ENCODE assay signal across 37 cellular contexts in genomic region chr7:1602386-1602785, GRCh38. TPM values are rescaled to one million over a fixed set of nuclear protein-coding genes. Genes with fewer than 3 reads are reported as not detected.
"Had no signal": no experiment of that assay in that cellular context is flagged by ENCODE, and none has a peak within 500 bp of the region (broad histone marks: within the 10 kb centered on the region; RNA-seq: fewer than 3 reads in every experiment).

No MANE protein-coding gene starts in this region.

- H3K4me1 Mint-ChIP-seq: activated CD4-positive, alpha-beta memory T cell treated with anti-CD3 and anti-CD28 coated beads, Interleukin-2, amount 10 ng/mL, durations not matched to agents 7 days and 5 days; activated CD4-positive, alpha-beta T cell treated with anti-CD3 and anti-CD28 coated beads for 36 hours; activated CD4-positive, alpha-beta T cell treated with anti-CD3 and anti-CD28 coated beads, Interleukin-2, amount 10 ng/mL, durations not matched to agents 7 days and 5 days; activated CD8-positive, alpha-beta memory T cell treated with anti-CD3 and anti-CD28 coated beads, Interleukin-2, amount 10 ng/mL, durations not matched to agents 7 days and 5 days; activated naive CD4-positive, alpha-beta T cell treated with anti-CD3 and anti-CD28 coated beads, Interleukin-2, amount 10 ng/mL, durations not matched to agents 7 days and 5 days; activated naive CD8-positive, alpha-beta T cell treated with anti-CD3 and anti-CD28 coated beads, Interleukin-2, amount 10 ng/mL, durations not matched to agents 7 days and 5 days; activated naive CD8-positive, alpha-beta T cell treated with anti-CD3 and anti-CD28 coated beads, Interleukin-2, amount 50 U/mL, for 24 hours had no signal

- H3K27ac ChIP-seq: body of pancreas, brain microvascular endothelial cell, breast epithelium, VCaP had no signal

- H3K27me3 Mint-ChIP-seq: activated CD4-positive, alpha-beta memory T cell treated with anti-CD3 and anti-CD28 coated beads, Interleukin-2, amount 10 ng/mL, durations not matched to agents 7 days and 5 days; activated naive CD4-positive, alpha-beta T cell treated with anti-CD3 and anti-CD28 coated beads, Interleukin-2, amount 50 U/mL, for 24 hours had no signal

- FAIRE-seq: astrocyte, TTC549 had no signal

- H3K4me1 ChIP-seq: body of pancreas, breast epithelium had no signal

- DNase-seq: activated CD4-positive, alpha-beta memory T cell treated with anti-CD3 and anti-CD28 coated beads, Interleukin-2, amount 10 ng/mL, durations not matched to agents 7 days and 5 days; activated CD4-positive, alpha-beta T cell treated with anti-CD3 and anti-CD28 coated beads for 1 hour; activated CD4-positive, alpha-beta T cell treated with anti-CD3 and anti-CD28 coated beads for 36 hours; activated CD4-positive, alpha-beta T cell treated with anti-CD3 and anti-CD28 coated beads for 48 hours; activated CD4-positive, alpha-beta T cell treated with anti-CD3 and anti-CD28 coated beads, Interleukin-2, amount 10 ng/mL, durations not matched to agents 7 days and 5 days; activated CD4-positive, alpha-beta T cell treated with anti-CD3 and anti-CD28 coated beads, Interleukin-2, amount 50 U/mL, for 48 hours; activated CD4-positive, CD25-positive, alpha-beta regulatory T cell; activated CD8-positive, alpha-beta memory T cell treated with anti-CD3 and anti-CD28 coated beads for 24 hours; activated CD8-positive, alpha-beta memory T cell treated with anti-CD3 and anti-CD28 coated beads, Interleukin-2, amount 10 ng/mL, durations not matched to agents 7 days and 5 days; activated CD8-positive, alpha-beta memory T cell treated with anti-CD3 and anti-CD28 coated beads, Interleukin-2, amount 50 U/mL, for 48 hours; activated CD8-positive, alpha-beta T cell treated with anti-CD3 and anti-CD28 coated beads, Interleukin-2, amount 10 ng/mL, durations not matched to agents 7 days and 5 days; activated effector memory CD4-positive, alpha-beta T cell treated with Interleukin-2 at 50 U/mL for 16 hours; activated gamma-delta T cell; activated naive CD4-positive, alpha-beta T cell treated with anti-CD3 and anti-CD28 coated beads, Interleukin-2, amount 10 ng/mL, durations not matched to agents 7 days and 5 days; activated naive CD4-positive, alpha-beta T cell treated with Interleukin-2 at 50 U/mL for 16 hours; activated naive CD8-positive, alpha-beta T cell treated with anti-CD3 and anti-CD28 coated beads, Interleukin-2, amount 10 ng/mL, durations not matched to agents 7 days and 5 days; activated naive CD8-positive, alpha-beta T cell treated with anti-CD3 and anti-CD28 coated beads, Interleukin-2, amount 50 U/mL, for 24 hours; activated T-cell treated with anti-CD3 and anti-CD28 coated beads, Interleukin-2, amount 50 U/mL, for 24 hours; activated T-cell treated with anti-CD3 and anti-CD28 coated beads, Interleukin-2, amount 50 U/mL, for 48 hours; amygdala; anterior cingulate cortex; body of pancreas; brain microvascular endothelial cell; central memory CD4-positive, alpha-beta T cell; T-helper 1 cell; T-helper 2 cell; T-helper 9 cell had no signal

- H3K4me3 Mint-ChIP-seq: activated CD4-positive, alpha-beta memory T cell treated with anti-CD3 and anti-CD28 coated beads, Interleukin-2, amount 10 ng/mL, durations not matched to agents 7 days and 5 days; activated CD4-positive, alpha-beta T cell treated with anti-CD3 and anti-CD28 coated beads for 36 hours; activated CD4-positive, alpha-beta T cell treated with anti-CD3 and anti-CD28 coated beads, Interleukin-2, amount 10 ng/mL, durations not matched to agents 7 days and 5 days; activated CD8-positive, alpha-beta memory T cell treated with anti-CD3 and anti-CD28 coated beads, Interleukin-2, amount 10 ng/mL, durations not matched to agents 7 days and 5 days; activated CD8-positive, alpha-beta T cell treated with anti-CD3 and anti-CD28 coated beads, Interleukin-2, amount 10 ng/mL, durations not matched to agents 7 days and 5 days; activated naive CD4-positive, alpha-beta T cell treated with anti-CD3 and anti-CD28 coated beads, Interleukin-2, amount 10 ng/mL, durations not matched to agents 7 days and 5 days; activated naive CD4-positive, alpha-beta T cell treated with anti-CD3 and anti-CD28 coated beads, Interleukin-2, amount 50 U/mL, for 24 hours; activated naive CD8-positive, alpha-beta T cell; activated naive CD8-positive, alpha-beta T cell treated with anti-CD3 and anti-CD28 coated beads, Interleukin-2, amount 10 ng/mL, durations not matched to agents 7 days and 5 days; activated naive CD8-positive, alpha-beta T cell treated with anti-CD3 and anti-CD28 coated beads, Interleukin-2, amount 50 U/mL, for 24 hours; activated T-cell treated with anti-CD3 and anti-CD28 coated beads, Interleukin-2, amount 50 U/mL, for 24 hours; T-helper 1 cell treated with Interleukin-12 subunit alpha and Interleukin-12 subunit beta and Interleukin-4 antibody, amounts not matched to agents 30 μg/mL and 1 μg/mL, for 36 hours; T-helper 2 cell treated with Interferon-gamma antibody and Interleukin-4, amounts not matched to agents 5 μg/mL and 100 μg/mL, for 36 hours had no signal

- ATAC-seq: activated CD4-positive, alpha-beta T cell treated with anti-CD3 and anti-CD28 coated beads for 36 hours; activated CD4-positive, CD25-positive, alpha-beta regulatory T cell treated with anti-CD3 and anti-CD28 coated beads, Interleukin-2, amount 50 U/mL, for 24 hours; activated CD8-positive, alpha-beta memory T cell treated with anti-CD3 and anti-CD28 coated beads, Interleukin-2, amount 10 ng/mL, durations not matched to agents 7 days and 5 days; activated CD8-positive, alpha-beta T cell treated with anti-CD3 and anti-CD28 coated beads, Interleukin-2, amount 10 ng/mL, durations not matched to agents 7 days and 5 days; activated naive CD8-positive, alpha-beta T cell treated with anti-CD3 and anti-CD28 coated beads, Interleukin-2, amount 50 U/mL, for 24 hours; body of pancreas had no signal

- H3K36me3 ChIP-seq: brain microvascular endothelial cell, breast epithelium had no signal

- H3K27ac Mint-ChIP-seq: activated CD4-positive, alpha-beta memory T cell treated with anti-CD3 and anti-CD28 coated beads, Interleukin-2, amount 10 ng/mL, durations not matched to agents 7 days and 5 days; activated CD4-positive, alpha-beta T cell treated with anti-CD3 and anti-CD28 coated beads for 36 hours; activated CD4-positive, alpha-beta T cell treated with anti-CD3 and anti-CD28 coated beads, Interleukin-2, amount 10 ng/mL, durations not matched to agents 7 days and 5 days; activated CD8-positive, alpha-beta memory T cell treated with anti-CD3 and anti-CD28 coated beads, Interleukin-2, amount 10 ng/mL, durations not matched to agents 7 days and 5 days; activated CD8-positive, alpha-beta T cell treated with anti-CD3 and anti-CD28 coated beads, Interleukin-2, amount 10 ng/mL, durations not matched to agents 7 days and 5 days; activated naive CD4-positive, alpha-beta T cell treated with anti-CD3 and anti-CD28 coated beads, Interleukin-2, amount 10 ng/mL, durations not matched to agents 7 days and 5 days; activated naive CD4-positive, alpha-beta T cell treated with anti-CD3 and anti-CD28 coated beads, Interleukin-2, amount 50 U/mL, for 24 hours; activated naive CD8-positive, alpha-beta T cell; activated naive CD8-positive, alpha-beta T cell treated with anti-CD3 and anti-CD28 coated beads, Interleukin-2, amount 10 ng/mL, durations not matched to agents 7 days and 5 days; activated naive CD8-positive, alpha-beta T cell treated with anti-CD3 and anti-CD28 coated beads, Interleukin-2, amount 50 U/mL, for 24 hours; activated T-cell treated with anti-CD3 and anti-CD28 coated beads, Interleukin-2, amount 50 U/mL, for 24 hours; activated T-helper 2 cell treated with anti-CD3 and anti-CD28 coated beads, Interferon-gamma antibody, Interleukin-2, Interleukin-4, amounts not matched to agents 10 μg/mL and 5 μg/mL and 100 μg/mL, durations not matched to agents 14 hours and 24 hours and 36 hours; T-helper 1 cell treated with Interleukin-12 subunit alpha and Interleukin-12 subunit beta and Interleukin-4 antibody, amounts not matched to agents 30 μg/mL and 1 μg/mL, for 36 hours; T-helper 2 cell treated with Interferon-gamma antibody and Interleukin-4, amounts not matched to agents 5 μg/mL and 100 μg/mL, for 36 hours had no signal

- H3K9me3 ChIP-seq: body of pancreas, breast epithelium had no signal

- H3K36me3 Mint-ChIP-seq: activated CD8-positive, alpha-beta memory T cell treated with anti-CD3 and anti-CD28 coated beads, Interleukin-2, amount 10 ng/mL, durations not matched to agents 7 days and 5 days; activated naive CD4-positive, alpha-beta T cell treated with anti-CD3 and anti-CD28 coated beads, Interleukin-2, amount 10 ng/mL, durations not matched to agents 7 days and 5 days; activated naive CD4-positive, alpha-beta T cell treated with anti-CD3 and anti-CD28 coated beads, Interleukin-2, amount 50 U/mL, for 24 hours; activated naive CD8-positive, alpha-beta T cell; activated naive CD8-positive, alpha-beta T cell treated with anti-CD3 and anti-CD28 coated beads, Interleukin-2, amount 10 ng/mL, durations not matched to agents 7 days and 5 days had no signal

- H3K9me3 Mint-ChIP-seq: activated CD4-positive, alpha-beta T cell treated with anti-CD3 and anti-CD28 coated beads, Interleukin-2, amount 10 ng/mL, durations not matched to agents 7 days and 5 days; activated naive CD4-positive, alpha-beta T cell treated with anti-CD3 and anti-CD28 coated beads, Interleukin-2, amount 50 U/mL, for 24 hours; activated naive CD8-positive, alpha-beta T cell treated with anti-CD3 and anti-CD28 coated beads, Interleukin-2, amount 10 ng/mL, durations not matched to agents 7 days and 5 days; activated naive CD8-positive, alpha-beta T cell treated with anti-CD3 and anti-CD28 coated beads, Interleukin-2, amount 50 U/mL, for 24 hours; activated T-cell treated with anti-CD3 and anti-CD28 coated beads, Interleukin-2, amount 50 U/mL, for 24 hours; activated T-helper 2 cell treated with anti-CD3 and anti-CD28 coated beads, Interferon-gamma antibody, Interleukin-2, Interleukin-4, amounts not matched to agents 10 μg/mL and 5 μg/mL and 100 μg/mL, durations not matched to agents 14 hours and 24 hours and 36 hours; T-helper 2 cell treated with Interferon-gamma antibody and Interleukin-4, amounts not matched to agents 5 μg/mL and 100 μg/mL, for 36 hours had no signal

- H3K4me3 ChIP-seq: body of pancreas, breast epithelium had no signal

RNA-seq across cellular contexts. Expression of gene TMEM184A, which starts 46.4 kb away (rescaled TPM):
- total RNA-seq: activated CD4-positive, alpha-beta memory T cell treated with anti-CD3 and anti-CD28 coated beads, Interleukin-2, amount 10 ng/mL, durations not matched to agents 7 days and 5 days; activated CD4-positive, alpha-beta T cell treated with anti-CD3 and anti-CD28 coated beads, Interleukin-2, amount 10 ng/mL, durations not matched to agents 7 days and 5 days; activated CD8-positive, alpha-beta memory T cell treated with anti-CD3 and anti-CD28 coated beads, Interleukin-2, amount 10 ng/mL, durations not matched to agents 7 days and 5 days; activated CD8-positive, alpha-beta T cell treated with anti-CD3 and anti-CD28 coated beads, Interleukin-2, amount 10 ng/mL, durations not matched to agents 7 days and 5 days; activated naive CD8-positive, alpha-beta T cell treated with anti-CD3 and anti-CD28 coated beads, Interleukin-2, amount 10 ng/mL, durations not matched to agents 7 days and 5 days had no signal
